Comparison of ENCODE assay signal across 1 cellular context in genomic region chr1:1439550-1440261, GRCh38.
A peak's percentile ranks its signal among the peaks of the same experiment; 100 is the strongest.
TF ChIP-seq lines count a peak whose summit lies in the region.

No MANE protein-coding gene starts in this region.

TF ChIP-seq in HepG2, 621 proteins besides CTCF, POLR2A, EP300 and RAD21:
- TF ChIP-seq AGO2 (optimal IDR thresholded peaks at IDR 0.05; ENCODE audit: low read depth, low read length), result peak; percentile 19
- no peak for TF ChIP-seq PLSCR1 (CRISPR knock-in tag; IDR thresholded peaks at IDR 0.05; ENCODE audit: borderline replicate concordance)
- TF ChIP-seq RBFOX2 (IDR thresholded peaks at IDR 0.05; ENCODE audit: low read depth, low read length), result peak; percentile 66; the same call in 1 of the 2 replicates
- TF ChIP-seq SP4 (CRISPR knock-in tag; IDR thresholded peaks at IDR 0.05), result no peak
- TF ChIP-seq GABPB1 (CRISPR knock-in tag; IDR thresholded peaks at IDR 0.05), result no peak
TF ChIP-seq in HepG2: peak in this region for 2.
